ENCODE assay signal across 20 cellular contexts in the genomic region with DNA sequence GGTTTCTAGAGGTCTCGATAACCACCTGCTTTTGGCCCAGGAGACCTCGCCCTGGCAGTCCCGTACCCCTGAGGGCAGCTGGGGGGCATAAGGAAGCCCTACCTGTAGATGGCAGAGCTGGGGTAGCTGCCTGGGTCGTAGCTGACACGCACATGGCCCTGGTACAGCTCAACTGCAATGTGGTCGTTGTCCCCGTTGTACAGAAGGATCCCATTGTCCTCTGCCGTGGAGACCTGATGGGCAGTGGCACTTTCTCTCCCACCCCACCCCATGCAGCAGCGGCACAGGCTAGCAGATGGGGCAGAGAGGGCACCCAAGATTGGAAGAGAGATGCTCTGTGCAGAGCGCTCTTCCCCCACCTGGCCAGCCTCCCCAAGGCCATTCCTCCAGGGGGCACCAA.
DNase-seq lines count a peak whose midpoint lies in the region; ATAC-seq and TF ChIP-seq lines count a peak whose summit lies in the region.
"Had no signal": no experiment of that assay in that cellular context is flagged by ENCODE, and none has a peak within 500 bp of the region (broad histone marks: within the 10 kb centered on the region; RNA-seq: fewer than 3 reads in every experiment).

No MANE protein-coding gene starts in this region.

- TF ChIP-seq CTCF in endodermal cell (conservative IDR thresholded peaks at IDR 0.05) (no peak), Peyer's patch (IDR thresholded peaks at IDR 0.05) (no peak)

- H3K79me1 ChIP-seq in neuronal stem cell (ENCODE audit: low read depth, low read length): no peaks in the 10 kb centered on the region

- H4K91ac ChIP-seq in neuronal stem cell (ENCODE audit: low read depth, low read length, poor library complexity): peak overlapping the region; percentile 72

- peak overlapping the region; percentile 58 for H2BK12ac ChIP-seq in neuronal stem cell (ENCODE audit: low read length)

- no peak overlapping the region for H3K4me2 ChIP-seq in neuronal stem cell (ENCODE audit: insufficient read depth, low read length, poor library complexity, severe bottlenecking)
- H3K4me2 ChIP-seq: A549; BLaER1 treated with 17β-estradiol and CSF1 and Interleukin-3, amounts not matched to agents 10 nM and 100 nM had no signal

- no peaks in the 10 kb centered on the region for H3K4me1 ChIP-seq in endodermal cell (ENCODE audit: control insufficient read depth, insufficient read depth, low read length)
- H3K4me1 ChIP-seq in neuronal stem cell (ENCODE audit: control insufficient read depth in 2 of 2, insufficient read depth in 1 of 2, low read depth in 1 of 2, low read length in 2 of 2): no peaks in the 10 kb centered on the region
- H3K4me1 ChIP-seq in Peyer's patch: peaks cover 0 to 19% (median 3%) of the 10 kb centered on the region in 4 donors

- H3K4ac ChIP-seq in neuronal stem cell (ENCODE audit: low read length): no peak overlapping the region

- H3K23ac ChIP-seq in neuronal stem cell (ENCODE audit: low read depth, low read length, poor library complexity): no peak overlapping the region

- CTCF ChIA-PET in activated CD8-positive, alpha-beta memory T cell treated with anti-CD3 and anti-CD28 coated beads, Interleukin-2, amount 10 ng/mL, durations not matched to agents 7 days and 5 days (lab: Charles Lee): interaction anchor here (0.9 kb wide), 1 partner anchor 68 kb away, joined by 3 read pairs; no protein-coding TSS in a partner anchor

- no peak overlapping the region for H3K27ac Mint-ChIP-seq in activated CD8-positive, alpha-beta memory T cell treated with anti-CD3 and anti-CD28 coated beads, Interleukin-2, amount 10 ng/mL, durations not matched to agents 7 days and 5 days
- H3K27ac Mint-ChIP-seq in endodermal cell: no peak overlapping the region
- H3K27ac Mint-ChIP-seq: B cell; CD4-positive, alpha-beta T cell; CD8-positive, alpha-beta T cell had no signal

- H3K4me3 ChIP-seq in endodermal cell (ENCODE audit: low read length) (no peak overlapping the region), neuronal stem cell (ENCODE audit: low read length in 2 of 2) (no peak overlapping the region), Peyer's patch (no peak overlapping the region)
- H3K4me3 ChIP-seq: A549; BLaER1 treated with 17β-estradiol and CSF1 and Interleukin-3, amounts not matched to agents 10 nM and 100 nM; GM12878 had no signal

- peaks cover 9% of the 10 kb centered on the region for H3K36me3 Mint-ChIP-seq in activated CD8-positive, alpha-beta memory T cell treated with anti-CD3 and anti-CD28 coated beads, Interleukin-2, amount 10 ng/mL, durations not matched to agents 7 days and 5 days
- no peaks in the 10 kb centered on the region for H3K36me3 Mint-ChIP-seq in endodermal cell (ENCODE audit: low read depth)
- H3K36me3 Mint-ChIP-seq: CD8-positive, alpha-beta T cell had no signal

- H2BK5ac ChIP-seq in neuronal stem cell (ENCODE audit: low read length): peak overlapping the region; percentile 16

- peaks cover 14% of the 10 kb centered on the region for H3K9me3 Mint-ChIP-seq in activated CD8-positive, alpha-beta memory T cell treated with anti-CD3 and anti-CD28 coated beads, Interleukin-2, amount 10 ng/mL, durations not matched to agents 7 days and 5 days (ENCODE audit: low read depth)
- peaks cover 12% of the 10 kb centered on the region for H3K9me3 Mint-ChIP-seq in endodermal cell

- no peak overlapping the region for H2BK15ac ChIP-seq in neuronal stem cell (ENCODE audit: low read length)

- H3K36me3 ChIP-seq in endodermal cell (ENCODE audit: control insufficient read depth, insufficient read depth, low read length) (no peaks in the 10 kb centered on the region), neuronal stem cell (replicated peaks in 1 of 2; ENCODE audit: control insufficient read depth in 2 of 2, insufficient read depth in 2 of 2, low read length in 2 of 2) (no peaks in the 10 kb centered on the region), Peyer's patch (no peaks in the 10 kb centered on the region)
- H3K36me3 ChIP-seq: BLaER1 treated with 17β-estradiol and CSF1 and Interleukin-3, amounts not matched to agents 10 nM and 100 nM had no signal

- no peaks in the 10 kb centered on the region for H3K27me3 ChIP-seq in endodermal cell (ENCODE audit: control insufficient read depth, insufficient read depth, low read length, poor library complexity, severe bottlenecking)
- H3K27me3 ChIP-seq in neuronal stem cell (ENCODE audit: control insufficient read depth in 3 of 3, insufficient read depth in 3 of 3, low read depth in 1 of 3, low read length in 3 of 3): no peaks in the 10 kb centered on the region
- no peaks in the 10 kb centered on the region for H3K27me3 ChIP-seq in Peyer's patch
- H3K27me3 ChIP-seq: BLaER1 treated with 17β-estradiol and CSF1 and Interleukin-3, amounts not matched to agents 10 nM and 100 nM had no signal

- no peak for TF ChIP-seq POLR2A in Peyer's patch (IDR thresholded peaks at IDR 0.05)

- intact Hi-C loops in posterior vena cava (cut with DNase I): no loop called here

- H3K14ac ChIP-seq in neuronal stem cell (ENCODE audit: low read length): peak overlapping the region; percentile 56

- H3K27ac ChIP-seq in endodermal cell (ENCODE audit: low read depth, low read length) (no peak overlapping the region), neuronal stem cell (replicated peaks; ENCODE audit: low read length) (no peak overlapping the region), Peyer's patch (no peak overlapping the region)
- H3K27ac ChIP-seq: 22Rv1; A549; BLaER1 treated with 17β-estradiol and CSF1 and Interleukin-3, amounts not matched to agents 10 nM and 100 nM; C4-2B had no signal

- H3K4me1 Mint-ChIP-seq in activated CD8-positive, alpha-beta memory T cell treated with anti-CD3 and anti-CD28 coated beads, Interleukin-2, amount 10 ng/mL, durations not matched to agents 7 days and 5 days: no peaks in the 10 kb centered on the region
- no peaks in the 10 kb centered on the region for H3K4me1 Mint-ChIP-seq in endodermal cell
- H3K4me1 Mint-ChIP-seq: B cell had no signal

- H2AFZ ChIP-seq in neuronal stem cell (ENCODE audit: low read length): no peak overlapping the region

- no peak for ATAC-seq in activated CD8-positive, alpha-beta memory T cell treated with anti-CD3 and anti-CD28 coated beads, Interleukin-2, amount 10 ng/mL, durations not matched to agents 7 days and 5 days
- ATAC-seq: A549; CD8-positive, alpha-beta T cell; GM12878 had no signal

- WGBS in endodermal cell (ENCODE audit: insufficient coverage in 1 of 2, insufficient read length in 1 of 2), 2 experiments: 90 to 94% methylated on average over 7 to 10 of the region's 10 CpGs
- WGBS in neuronal stem cell (ENCODE audit: extremely low coverage in 2 of 2, insufficient read length in 2 of 2, insufficient replicate concordance in 1 of 2), 2 donors: no CpG with 5 or more reads among the region's 10 CpGs

- peak overlapping the region; percentile 80 for H3K18ac ChIP-seq in neuronal stem cell (ENCODE audit: low read length)

- no peak overlapping the region for H3K4me3 Mint-ChIP-seq in activated CD8-positive, alpha-beta memory T cell treated with anti-CD3 and anti-CD28 coated beads, Interleukin-2, amount 10 ng/mL, durations not matched to agents 7 days and 5 days
- H3K4me3 Mint-ChIP-seq in endodermal cell: no peak overlapping the region
- H3K4me3 Mint-ChIP-seq: B cell; CD4-positive, alpha-beta T cell; CD8-positive, alpha-beta T cell had no signal

- H3K27me3 Mint-ChIP-seq in activated CD8-positive, alpha-beta memory T cell treated with anti-CD3 and anti-CD28 coated beads, Interleukin-2, amount 10 ng/mL, durations not matched to agents 7 days and 5 days: no peaks in the 10 kb centered on the region
- no peaks in the 10 kb centered on the region for H3K27me3 Mint-ChIP-seq in endodermal cell (ENCODE audit: insufficient read depth)

- H2AK5ac ChIP-seq in neuronal stem cell (ENCODE audit: low read depth, low read length): peak overlapping the region; percentile 46

- no peak overlapping the region for H3K9ac ChIP-seq in endodermal cell (ENCODE audit: extremely low read depth, low read length, poor library complexity, severe bottlenecking)
- no peak overlapping the region for H3K9ac ChIP-seq in neuronal stem cell (ENCODE audit: low read depth, low read length, poor library complexity)
- H3K9ac ChIP-seq: BLaER1 treated with 17β-estradiol and CSF1 and Interleukin-3, amounts not matched to agents 10 nM and 100 nM had no signal

- H4K8ac ChIP-seq in neuronal stem cell (ENCODE audit: low read depth, low read length): no peak overlapping the region

- peaks cover 15% of the 10 kb centered on the region for H3K9me3 ChIP-seq in endodermal cell (ENCODE audit: control insufficient read depth, low read length)
- peaks cover 4 to 15% of the 10 kb centered on the region in 2 donors for H3K9me3 ChIP-seq in neuronal stem cell (replicated peaks in 1 of 2; ENCODE audit: control insufficient read depth in 2 of 2, insufficient read depth in 1 of 2, low read depth in 1 of 2, low read length in 2 of 2)
- peaks cover 0 to 11% (median 2%) of the 10 kb centered on the region in 4 donors for H3K9me3 ChIP-seq in Peyer's patch

- H2BK120ac ChIP-seq in neuronal stem cell (ENCODE audit: low read depth, low read length): peak overlapping the region; percentile 63

- DNase-seq in activated CD8-positive, alpha-beta memory T cell treated with anti-CD3 and anti-CD28 coated beads, Interleukin-2, amount 10 ng/mL, durations not matched to agents 7 days and 5 days: peak; percentile 25
- DNase-seq in activated CD8-positive, alpha-beta memory T cell treated with anti-CD3 and anti-CD28 coated beads, Interleukin-2, amount 50 U/mL, for 48 hours: no peak
- DNase-seq in endodermal cell (peak; percentile 34), neuronal stem cell (ENCODE audit: low spot score) (no peak), posterior vena cava (ENCODE audit: low spot score) (peak; percentile 49), SHP77 (lab: John Stamatoyannopoulos, UW) (no peak), Peyer's patch (no peak)
- DNase-seq in NK-92 treated with Interleukin-12 subunit alpha and Interleukin-12 subunit beta, amount 100 ng/mL, for 24 hours (lab: John Stamatoyannopoulos, UW): no peak
- DNase-seq: AML-193; Caco-2; Calu3; CD4-positive, alpha-beta T cell; CD8-positive, alpha-beta T cell; DMS79 treated with DMSO at 0.1 percent for 48 hours had no signal

Comparison
In these comparisons a context has a peak if more than half of its experiments do, and no peak if none do; other contexts are left out.
1. DNase-seq: peak in activated CD8-positive, alpha-beta memory T cell treated with anti-CD3 and anti-CD28 coated beads, Interleukin-2, amount 10 ng/mL, durations not matched to agents 7 days and 5 days (single experiment), endodermal cell (single experiment) and posterior vena cava (single experiment); none in activated CD8-positive, alpha-beta memory T cell treated with anti-CD3 and anti-CD28 coated beads, Interleukin-2, amount 50 U/mL, for 48 hours (single experiment), neuronal stem cell (single experiment), NK-92 treated with Interleukin-12 subunit alpha and Interleukin-12 subunit beta, amount 100 ng/mL, for 24 hours (single experiment), SHP77 (0 of 2) and Peyer's patch (0 of 3).